18 cellular contexts compared by ENCODE assay signal in genomic region chr3:69276884-69277283, GRCh38.
"Had no signal": no experiment of that assay in that cellular context is flagged by ENCODE, and none has a peak within 500 bp of the region (broad histone marks: within the 10 kb centered on the region; RNA-seq: fewer than 3 reads in every experiment).

No MANE protein-coding gene starts in this region.

- H3K9me3 Mint-ChIP-seq: activated CD4-positive, alpha-beta T cell treated with anti-CD3 and anti-CD28 coated beads, Interleukin-2, amount 10 ng/mL, durations not matched to agents 7 days and 5 days; activated naive CD4-positive, alpha-beta T cell treated with anti-CD3 and anti-CD28 coated beads, Interleukin-2, amount 50 U/mL, for 24 hours; activated T-cell treated with anti-CD3 and anti-CD28 coated beads, Interleukin-2, amount 50 U/mL, for 72 hours; neural crest cell had no signal

- H3K36me3 ChIP-seq: adrenal gland, tibial artery, uterus had no signal

- H3K4me3 ChIP-seq: adrenal gland, dorsolateral prefrontal cortex, tibial artery, uterus had no signal

- H3K27ac ChIP-seq: adrenal gland, tibial artery, uterus had no signal

- H3K4me1 ChIP-seq: adrenal gland, tibial artery, uterus had no signal

- H3K27me3 ChIP-seq: adrenal gland, dorsolateral prefrontal cortex, tibial artery, uterus had no signal

- ATAC-seq: activated T-cell treated with anti-CD3 and anti-CD28 coated beads, Interleukin-2, amount 50 U/mL, for 72 hours; left lobe of liver had no signal

- DNase-seq: activated CD4-positive, alpha-beta T cell treated with anti-CD3 and anti-CD28 coated beads, Interleukin-2, amount 10 ng/mL, durations not matched to agents 7 days and 5 days; activated CD8-positive, alpha-beta memory T cell treated with anti-CD3 and anti-CD28 coated beads, Interleukin-2, amount 50 U/mL, for 48 hours; activated gamma-delta T cell; activated T-cell treated with anti-CD3 and anti-CD28 coated beads, Interleukin-2, amount 50 U/mL, for 72 hours; adrenal gland; dorsolateral prefrontal cortex; hypothalamus; kidney; stimulated activated CD4-positive, alpha-beta T cell treated with anti-CD3 and anti-CD28 coated beads, Interleukin-12 subunit alpha, Interleukin-12 subunit beta, amount 100 ng/mL, for 4 hours; stimulated activated CD4-positive, alpha-beta T cell treated with anti-CD3 and anti-CD28 coated beads, Interleukin-1b, Interleukin-23, amount 100 ng/mL, for 48 hours; stimulated activated naive CD4-positive, alpha-beta T cell treated with Interleukin-2 at 50 U/mL for 16 hours; T1000; tibial artery; uterus had no signal

- H3K27me3 Mint-ChIP-seq: activated naive CD4-positive, alpha-beta T cell treated with anti-CD3 and anti-CD28 coated beads, Interleukin-2, amount 50 U/mL, for 24 hours had no signal

- H3K27ac Mint-ChIP-seq: activated CD4-positive, alpha-beta T cell treated with anti-CD3 and anti-CD28 coated beads, Interleukin-2, amount 10 ng/mL, durations not matched to agents 7 days and 5 days; activated naive CD4-positive, alpha-beta T cell treated with anti-CD3 and anti-CD28 coated beads, Interleukin-2, amount 50 U/mL, for 24 hours; activated T-cell treated with anti-CD3 and anti-CD28 coated beads, Interleukin-2, amount 50 U/mL, for 72 hours had no signal

- H3K9me3 ChIP-seq: adrenal gland, tibial artery, uterus had no signal

- FAIRE-seq: colon, kidney had no signal

- H3K4me3 Mint-ChIP-seq: activated CD4-positive, alpha-beta T cell treated with anti-CD3 and anti-CD28 coated beads, Interleukin-2, amount 10 ng/mL, durations not matched to agents 7 days and 5 days; activated naive CD4-positive, alpha-beta T cell treated with anti-CD3 and anti-CD28 coated beads, Interleukin-2, amount 50 U/mL, for 24 hours; activated T-cell treated with anti-CD3 and anti-CD28 coated beads, Interleukin-2, amount 50 U/mL, for 72 hours; neural crest cell had no signal

- H3K36me3 Mint-ChIP-seq: activated naive CD4-positive, alpha-beta T cell treated with anti-CD3 and anti-CD28 coated beads, Interleukin-2, amount 50 U/mL, for 24 hours had no signal
